17 cellular contexts compared by ENCODE assay signal in the genomic region with DNA sequence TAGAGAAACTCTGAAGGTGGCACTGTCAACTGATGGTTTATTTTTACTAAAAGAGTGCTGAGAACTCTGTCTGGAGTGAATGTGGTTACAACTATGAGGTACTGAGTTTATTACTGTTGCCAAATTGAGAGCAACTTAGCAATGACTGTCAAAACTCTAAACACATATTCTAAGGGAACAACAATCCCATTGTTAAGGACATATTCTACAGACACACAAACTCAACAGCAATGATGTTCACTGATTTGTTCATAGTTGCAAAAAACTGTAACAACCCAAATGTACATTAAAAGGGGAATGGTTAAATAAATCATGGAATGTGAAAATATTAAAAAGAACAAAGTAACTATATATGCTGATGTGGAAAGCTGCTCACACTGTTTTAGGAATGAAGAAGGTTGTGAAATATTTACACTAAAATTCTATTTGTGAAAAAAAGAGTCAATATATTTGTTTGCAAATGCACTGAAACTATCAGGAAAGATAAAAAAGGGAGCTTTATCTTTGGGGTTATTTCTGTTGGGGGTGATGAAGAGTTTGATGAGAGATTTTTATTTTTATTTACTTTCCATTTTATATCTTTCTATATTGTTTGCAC. TPM values are rescaled to one million over a fixed set of nuclear protein-coding genes. Genes with fewer than 3 reads are reported as not detected.
DNase-seq lines count a peak whose midpoint lies in the region; ATAC-seq and TF ChIP-seq lines count a peak whose summit lies in the region.
"Had no signal": no experiment of that assay in that cellular context is flagged by ENCODE, and none has a peak within 500 bp of the region (broad histone marks: within the 10 kb centered on the region; RNA-seq: fewer than 3 reads in every experiment).

No MANE protein-coding gene starts in this region.

- H3K4me1 Mint-ChIP-seq in brain = peaks cover 39% of the 10 kb centered on the region

- no peak for DNase-seq in substantia nigra (lab: John Stamatoyannopoulos, UW)
- DNase-seq in activated CD4-positive, alpha-beta T cell treated with anti-CD3 and anti-CD28 coated beads for 48 hours = no peak
- DNase-seq in NCI-H2171 (lab: John Stamatoyannopoulos, UW) = no peak
- DNase-seq: activated CD8-positive, alpha-beta memory T cell treated with anti-CD3 and anti-CD28 coated beads, Interleukin-2, amount 50 U/mL, for 48 hours; NCI-H1105 treated with DMSO at 0.1 percent for 48 hours; SHP77 treated with DMSO at 0.1 percent for 48 hours; stimulated activated CD4-positive, alpha-beta T cell treated with anti-CD3 and anti-CD28 coated beads, Interleukin-2, amount 100 ng/mL, for 48 hours; T-helper 9 cell; testis had no signal

- peaks cover 0 to 7% (median 0%) of the 10 kb centered on the region in 5 experiments for H3K9me3 Mint-ChIP-seq in brain
- H3K9me3 Mint-ChIP-seq: GM23338, memory B cell had no signal

- H3K27ac ChIP-seq in layer of hippocampus (ENCODE audit: low read depth, low read length) (peak overlapping the region; percentile 74), substantia nigra (ENCODE audit: low read depth, low read length, poor library complexity, severe bottlenecking) (peak overlapping the region; percentile 69)
- H3K27ac ChIP-seq: BLaER1 treated with 17β-estradiol and CSF1 and Interleukin-3, amounts not matched to agents 10 nM and 100 nM; testis had no signal

- H3K36me3 Mint-ChIP-seq in brain = peaks cover 23% of the 10 kb centered on the region

- no peak overlapping the region for H3K4me3 Mint-ChIP-seq in brain
- H3K4me3 Mint-ChIP-seq: GM23338, memory B cell had no signal

- TF ChIP-seq CTCF in brain (conservative IDR thresholded peaks at IDR 0.05) = no peak

- H3K27me3 ChIP-seq in layer of hippocampus (ENCODE audit: control insufficient read depth, insufficient read depth, low read length) = no peaks in the 10 kb centered on the region
- H3K27me3 ChIP-seq: BLaER1 treated with 17β-estradiol and CSF1 and Interleukin-3, amounts not matched to agents 10 nM and 100 nM; breast epithelium; testis had no signal

- H3K27ac Mint-ChIP-seq in brain = peak overlapping the region in 4 of 5 experiments; percentile 68 to 89 (median 80)
- H3K27ac Mint-ChIP-seq: GM23338, memory B cell had no signal

- H3K27me3 Mint-ChIP-seq in brain = no peaks in the 10 kb centered on the region
- H3K27me3 Mint-ChIP-seq: memory B cell had no signal

- ATAC-seq in HG02798 (IDR thresholded peaks at IDR 0.05; ENCODE audit: poor library complexity, unreplicated experiment) (peak; percentile 31), HG03025 (IDR thresholded peaks at IDR 0.05; ENCODE audit: low FRiP score, unreplicated experiment) (no peak)
- ATAC-seq: GM23338 had no signal

RNA-seq across cellular contexts. Expression of gene PON2, which starts 12.9 kb away (rescaled TPM):
- 94.2 TPM for polyA plus RNA-seq in brain (ENCODE audit: insufficient read depth, low read depth, low replicate concordance)

RNA-seq across cellular contexts. Expression of gene PON3, which starts 25.8 kb away (rescaled TPM):
- 0.56 TPM for polyA plus RNA-seq in brain (ENCODE audit: insufficient read depth, low read depth, low replicate concordance)
